In the genomic region with DNA sequence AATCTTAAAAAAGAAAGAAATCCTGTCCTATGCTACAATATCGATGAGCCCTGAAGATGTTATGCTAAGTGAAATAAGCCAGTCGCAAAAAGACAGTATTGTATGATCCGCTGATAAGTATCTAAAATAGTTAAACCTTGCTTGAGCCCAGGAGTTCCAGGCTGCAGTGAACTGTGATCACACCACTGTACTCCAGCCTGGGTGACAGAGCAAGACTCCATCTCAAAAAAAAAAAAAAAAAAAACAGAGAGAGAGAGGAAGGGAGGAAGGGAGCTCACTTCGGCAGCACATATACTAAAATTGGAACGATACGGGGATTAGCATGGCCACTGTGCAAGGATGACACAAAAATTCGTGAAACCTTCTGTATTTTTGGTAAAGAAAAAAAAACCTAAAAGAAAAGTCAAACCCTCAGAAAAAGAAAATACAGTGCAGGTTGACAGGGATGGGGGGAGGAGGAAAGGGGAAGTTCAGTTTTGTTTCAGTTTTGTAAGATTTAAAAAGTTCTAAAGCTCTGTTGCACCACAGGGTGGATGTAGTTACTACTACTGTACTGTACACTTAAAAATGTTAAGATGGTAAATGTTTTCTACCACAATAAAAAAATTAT, we compare ENCODE assay signal across 1 cellular context.
TF ChIP-seq lines count a peak whose summit lies in the region.

No MANE protein-coding gene starts in this region.

TF ChIP-seq in GM12878, 131 proteins besides CTCF, POLR2A, EP300 and RAD21:
- TF ChIP-seq TAF1 (IDR thresholded peaks at IDR 0.05; ENCODE audit: borderline replicate concordance, low read depth, low read length) (no peak), RUNX3 (IDR thresholded peaks at IDR 0.05; ENCODE audit: low read length) (peak; percentile 56), NFIC (IDR thresholded peaks at IDR 0.05; ENCODE audit: low read depth, low read length) (peak; percentile 40; the same call in 1 of the 2 replicates), GABPA (IDR thresholded peaks at IDR 0.05; ENCODE audit: low read depth) (0 out of 2 replicates have a peak, but pooled peaks have one; percentile 31), ATF7 (IDR thresholded peaks at IDR 0.05; ENCODE audit: low read depth) (peak; percentile 64), RAD51 (IDR thresholded peaks at IDR 0.05) (0 out of 2 replicates have a peak, but pooled peaks have one; percentile 17), SUZ12 (IDR thresholded peaks at IDR 0.05; ENCODE audit: unreplicated experiment) (no peak), TCF12 (IDR thresholded peaks at IDR 0.05; ENCODE audit: low read depth, low read length) (no peak), POU2F2 (IDR thresholded peaks at IDR 0.05; ENCODE audit: borderline replicate concordance, low read depth, low read length) (no peak), RELB (IDR thresholded peaks at IDR 0.05; ENCODE audit: low read depth) (peak; percentile 76), MEF2A (IDR thresholded peaks at IDR 0.05; ENCODE audit: insufficient read depth, low read depth, low read length) (no peak), NR2C2 (IDR thresholded peaks at IDR 0.05; ENCODE audit: borderline replicate concordance, control insufficient read depth, insufficient read length, low read depth) (no peak), CBX5 (IDR thresholded peaks at IDR 0.05; ENCODE audit: low read depth) (no peak), JUND (IDR thresholded peaks at IDR 0.05; ENCODE audit: low read depth, low read length) (no peak), BACH1 (IDR thresholded peaks at IDR 0.05; ENCODE audit: borderline replicate concordance) (no peak), MXI1 (IDR thresholded peaks at IDR 0.05; ENCODE audit: low read depth, low read length) (0 out of 2 replicates have a peak, but pooled peaks have one; percentile 29), PBX3 (IDR thresholded peaks at IDR 0.05; ENCODE audit: insufficient replicate concordance, low read depth, low read length) (no peak), STAT3 (IDR thresholded peaks at IDR 0.05; ENCODE audit: low read depth, low read length) (no peak), E2F8 (IDR thresholded peaks at IDR 0.05; ENCODE audit: low read depth, partially characterized antibody) (peak; percentile 76), MTA3 (IDR thresholded peaks at IDR 0.05; ENCODE audit: borderline replicate concordance, low read length) (no peak), HDAC2 (IDR thresholded peaks at IDR 0.05) (0 out of 2 replicates have a peak, but pooled peaks have one; percentile 74), NBN (IDR thresholded peaks at IDR 0.05) (peak; percentile 97), SMC3 (IDR thresholded peaks at IDR 0.05; ENCODE audit: borderline replicate concordance, low read length) (no peak), NFYA (IDR thresholded peaks at IDR 0.05; ENCODE audit: borderline replicate concordance, low read depth, low read length) (no peak), SPI1 (IDR thresholded peaks at IDR 0.05; ENCODE audit: borderline replicate concordance, insufficient read depth, low read depth, low read length) (peak; percentile 62; the same call in 1 of the 2 replicates), IRF4 (IDR thresholded peaks at IDR 0.05; ENCODE audit: low read depth, low read length) (no peak), REST (IDR thresholded peaks at IDR 0.05; ENCODE audit: low read depth, low read length) (no peak), WRNIP1 (IDR thresholded peaks at IDR 0.05; ENCODE audit: borderline replicate concordance, low read depth, low read length) (no peak), SMAD1 (IDR thresholded peaks at IDR 0.05; ENCODE audit: low read depth, partially characterized antibody) (no peak), PML (IDR thresholded peaks at IDR 0.05; ENCODE audit: low read length) (0 out of 2 replicates have a peak, but pooled peaks have one; percentile 31), ZNF384 (IDR thresholded peaks at IDR 0.05; ENCODE audit: borderline replicate concordance, low read depth, low read length) (peak; percentile 73), ZNF622 (IDR thresholded peaks at IDR 0.05) (no peak), ZNF207 (IDR thresholded peaks at IDR 0.05; ENCODE audit: borderline replicate concordance) (0 out of 2 replicates have a peak, but pooled peaks have one; percentile 46), PAX5 (IDR thresholded peaks at IDR 0.05; ENCODE audit: borderline replicate concordance, low read depth, low read length) (no peak), LARP7 (IDR thresholded peaks at IDR 0.05) (no peak), MTA2 (IDR thresholded peaks at IDR 0.05; ENCODE audit: low read depth) (peak; percentile 39; the same call in 1 of the 2 replicates), KLF5 (IDR thresholded peaks at IDR 0.05; ENCODE audit: partially characterized antibody) (no peak), IKZF2 (IDR thresholded peaks at IDR 0.05) (peak in 1 of 2 experiments; percentile 46; a peak in 1 of 4 replicates)
- TF ChIP-seq, protein P1, sequence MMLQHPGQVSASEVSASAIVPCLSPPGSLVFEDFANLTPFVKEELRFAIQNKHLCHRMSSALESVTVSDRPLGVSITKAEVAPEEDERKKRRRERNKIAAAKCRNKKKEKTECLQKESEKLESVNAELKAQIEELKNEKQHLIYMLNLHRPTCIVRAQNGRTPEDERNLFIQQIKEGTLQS (IDR thresholded peaks at IDR 0.05; ENCODE audit: borderline replicate concordance, extremely low read depth, low read depth, low read length), result no peak
- TF ChIP-seq, protein P2, sequence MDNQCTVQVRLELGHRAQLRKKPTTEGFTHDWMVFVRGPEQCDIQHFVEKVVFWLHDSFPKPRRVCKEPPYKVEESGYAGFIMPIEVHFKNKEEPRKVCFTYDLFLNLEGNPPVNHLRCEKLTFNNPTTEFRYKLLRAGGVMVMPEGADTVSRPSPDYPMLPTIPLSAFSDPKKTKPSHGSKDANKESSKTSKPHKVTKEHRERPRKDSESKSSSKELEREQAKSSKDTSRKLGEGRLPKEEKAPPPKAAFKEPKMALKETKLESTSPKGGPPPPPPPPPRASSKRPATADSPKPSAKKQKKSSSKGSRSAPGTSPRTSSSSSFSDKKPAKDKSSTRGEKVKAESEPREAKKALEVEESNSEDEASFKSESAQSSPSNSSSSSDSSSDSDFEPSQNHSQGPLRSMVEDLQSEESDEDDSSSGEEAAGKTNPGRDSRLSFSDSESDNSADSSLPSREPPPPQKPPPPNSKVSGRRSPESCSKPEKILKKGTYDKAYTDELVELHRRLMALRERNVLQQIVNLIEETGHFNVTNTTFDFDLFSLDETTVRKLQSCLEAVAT (IDR thresholded peaks at IDR 0.05), result peak; percentile 89
- TF ChIP-seq, protein P3, sequence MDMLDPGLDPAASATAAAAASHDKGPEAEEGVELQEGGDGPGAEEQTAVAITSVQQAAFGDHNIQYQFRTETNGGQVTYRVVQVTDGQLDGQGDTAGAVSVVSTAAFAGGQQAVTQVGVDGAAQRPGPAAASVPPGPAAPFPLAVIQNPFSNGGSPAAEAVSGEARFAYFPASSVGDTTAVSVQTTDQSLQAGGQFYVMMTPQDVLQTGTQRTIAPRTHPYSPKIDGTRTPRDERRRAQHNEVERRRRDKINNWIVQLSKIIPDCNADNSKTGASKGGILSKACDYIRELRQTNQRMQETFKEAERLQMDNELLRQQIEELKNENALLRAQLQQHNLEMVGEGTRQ (IDR thresholded peaks at IDR 0.05; ENCODE audit: borderline replicate concordance, low read depth, low read length), result no peak
- TF ChIP-seq, protein P4, sequence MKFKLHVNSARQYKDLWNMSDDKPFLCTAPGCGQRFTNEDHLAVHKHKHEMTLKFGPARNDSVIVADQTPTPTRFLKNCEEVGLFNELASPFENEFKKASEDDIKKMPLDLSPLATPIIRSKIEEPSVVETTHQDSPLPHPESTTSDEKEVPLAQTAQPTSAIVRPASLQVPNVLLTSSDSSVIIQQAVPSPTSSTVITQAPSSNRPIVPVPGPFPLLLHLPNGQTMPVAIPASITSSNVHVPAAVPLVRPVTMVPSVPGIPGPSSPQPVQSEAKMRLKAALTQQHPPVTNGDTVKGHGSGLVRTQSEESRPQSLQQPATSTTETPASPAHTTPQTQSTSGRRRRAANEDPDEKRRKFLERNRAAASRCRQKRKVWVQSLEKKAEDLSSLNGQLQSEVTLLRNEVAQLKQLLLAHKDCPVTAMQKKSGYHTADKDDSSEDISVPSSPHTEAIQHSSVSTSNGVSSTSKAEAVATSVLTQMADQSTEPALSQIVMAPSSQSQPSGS (IDR thresholded peaks at IDR 0.05; ENCODE audit: low read length), result peak; percentile 15; the same call in 1 of the 2 replicates
- TF ChIP-seq, protein P5, sequence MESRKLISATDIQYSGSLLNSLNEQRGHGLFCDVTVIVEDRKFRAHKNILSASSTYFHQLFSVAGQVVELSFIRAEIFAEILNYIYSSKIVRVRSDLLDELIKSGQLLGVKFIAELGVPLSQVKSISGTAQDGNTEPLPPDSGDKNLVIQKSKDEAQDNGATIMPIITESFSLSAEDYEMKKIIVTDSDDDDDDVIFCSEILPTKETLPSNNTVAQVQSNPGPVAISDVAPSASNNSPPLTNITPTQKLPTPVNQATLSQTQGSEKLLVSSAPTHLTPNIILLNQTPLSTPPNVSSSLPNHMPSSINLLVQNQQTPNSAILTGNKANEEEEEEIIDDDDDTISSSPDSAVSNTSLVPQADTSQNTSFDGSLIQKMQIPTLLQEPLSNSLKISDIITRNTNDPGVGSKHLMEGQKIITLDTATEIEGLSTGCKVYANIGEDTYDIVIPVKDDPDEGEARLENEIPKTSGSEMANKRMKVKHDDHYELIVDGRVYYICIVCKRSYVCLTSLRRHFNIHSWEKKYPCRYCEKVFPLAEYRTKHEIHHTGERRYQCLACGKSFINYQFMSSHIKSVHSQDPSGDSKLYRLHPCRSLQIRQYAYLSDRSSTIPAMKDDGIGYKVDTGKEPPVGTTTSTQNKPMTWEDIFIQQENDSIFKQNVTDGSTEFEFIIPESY (IDR thresholded peaks at IDR 0.05), result 0 out of 2 replicates have a peak, but pooled peaks have one; percentile 16
